In genomic region chr11:118435233-118435892, GRCh38 we compare ENCODE assay signal across 1 cellular context.
TF ChIP-seq lines count a peak whose summit lies in the region.

No MANE protein-coding gene starts in this region.

TF ChIP-seq in GM12878, 131 proteins besides CTCF, POLR2A, EP300 and RAD21 (continued from another document and continues in another):
- TF ChIP-seq, protein P1, sequence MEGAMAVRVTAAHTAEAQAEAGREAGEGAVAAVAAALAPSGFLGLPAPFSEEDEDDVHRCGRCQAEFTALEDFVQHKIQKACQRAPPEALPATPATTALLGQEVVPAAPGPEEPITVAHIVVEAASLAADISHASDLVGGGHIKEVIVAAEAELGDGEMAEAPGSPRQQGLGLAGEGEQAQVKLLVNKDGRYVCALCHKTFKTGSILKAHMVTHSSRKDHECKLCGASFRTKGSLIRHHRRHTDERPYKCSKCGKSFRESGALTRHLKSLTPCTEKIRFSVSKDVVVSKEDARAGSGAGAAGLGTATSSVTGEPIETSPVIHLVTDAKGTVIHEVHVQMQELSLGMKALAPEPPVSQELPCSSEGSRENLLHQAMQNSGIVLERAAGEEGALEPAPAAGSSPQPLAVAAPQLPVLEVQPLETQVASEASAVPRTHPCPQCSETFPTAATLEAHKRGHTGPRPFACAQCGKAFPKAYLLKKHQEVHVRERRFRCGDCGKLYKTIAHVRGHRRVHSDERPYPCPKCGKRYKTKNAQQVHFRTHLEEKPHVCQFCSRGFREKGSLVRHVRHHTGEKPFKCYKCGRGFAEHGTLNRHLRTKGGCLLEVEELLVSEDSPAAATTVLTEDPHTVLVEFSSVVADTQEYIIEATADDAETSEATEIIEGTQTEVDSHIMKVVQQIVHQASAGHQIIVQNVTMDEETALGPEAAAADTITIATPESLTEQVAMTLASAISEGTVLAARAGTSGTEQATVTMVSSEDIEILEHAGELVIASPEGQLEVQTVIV (IDR thresholded peaks at IDR 0.05; ENCODE audit: borderline replicate concordance, partially characterized antibody), result no peak
- TF ChIP-seq SMARCA5 (IDR thresholded peaks at IDR 0.05) (no peak), HCFC1 (IDR thresholded peaks at IDR 0.05; ENCODE audit: low read length) (no peak), NFIC (IDR thresholded peaks at IDR 0.05; ENCODE audit: low read depth, low read length) (no peak), MTA3 (IDR thresholded peaks at IDR 0.05; ENCODE audit: borderline replicate concordance, low read length) (no peak), ZZZ3 (IDR thresholded peaks at IDR 0.05; ENCODE audit: control insufficient read depth, insufficient read length, low read depth) (no peak), REST (IDR thresholded peaks at IDR 0.05; ENCODE audit: low read depth, low read length) (no peak), NFYA (IDR thresholded peaks at IDR 0.05; ENCODE audit: borderline replicate concordance, low read depth, low read length) (no peak), BHLHE40 (IDR thresholded peaks at IDR 0.05; ENCODE audit: borderline replicate concordance in 1 of 2, low read depth in 2 of 2, low read length in 1 of 2) (peak; percentile 73 to 82), PRDM15 (CRISPR knock-in tag; IDR thresholded peaks at IDR 0.05) (no peak), RAD51 (IDR thresholded peaks at IDR 0.05) (no peak), BCL11A (IDR thresholded peaks at IDR 0.05; ENCODE audit: low read depth, low read length) (no peak), SMC3 (IDR thresholded peaks at IDR 0.05; ENCODE audit: borderline replicate concordance, low read length) (no peak), ZNF384 (IDR thresholded peaks at IDR 0.05; ENCODE audit: borderline replicate concordance, low read depth, low read length) (no peak), RCOR1 (conservative IDR thresholded peaks at IDR 0.05; ENCODE audit: low read depth, low read length) (0 out of 2 replicates have a peak, but pooled peaks have one; percentile 35), ZNF24 (IDR thresholded peaks at IDR 0.05) (no peak), SIN3A (IDR thresholded peaks at IDR 0.05; ENCODE audit: low read depth, low read length) (peak; percentile 74; the same call in 1 of the 2 replicates), POLR2AphosphoS2 (IDR thresholded peaks at IDR 0.05; ENCODE audit: low read depth, low read length) (no peak; the same call in 1 of the 2 replicates), WRNIP1 (IDR thresholded peaks at IDR 0.05; ENCODE audit: borderline replicate concordance, low read depth, low read length) (no peak), CHD2 (IDR thresholded peaks at IDR 0.05; ENCODE audit: borderline replicate concordance, low read depth, low read length) (0 out of 2 replicates have a peak, but pooled peaks have one; percentile 33), POLR2AphosphoS5 (IDR thresholded peaks at IDR 0.05; ENCODE audit: low read length) (peak; percentile 23; the same call in 1 of the 2 replicates), ATF7 (IDR thresholded peaks at IDR 0.05; ENCODE audit: low read depth) (no peak), ATF3 (IDR thresholded peaks at IDR 0.05; ENCODE audit: borderline replicate concordance, extremely low read depth, low read depth, low read length) (no peak), PAX8 (IDR thresholded peaks at IDR 0.05) (no peak)
- TF ChIP-seq, protein P2, sequence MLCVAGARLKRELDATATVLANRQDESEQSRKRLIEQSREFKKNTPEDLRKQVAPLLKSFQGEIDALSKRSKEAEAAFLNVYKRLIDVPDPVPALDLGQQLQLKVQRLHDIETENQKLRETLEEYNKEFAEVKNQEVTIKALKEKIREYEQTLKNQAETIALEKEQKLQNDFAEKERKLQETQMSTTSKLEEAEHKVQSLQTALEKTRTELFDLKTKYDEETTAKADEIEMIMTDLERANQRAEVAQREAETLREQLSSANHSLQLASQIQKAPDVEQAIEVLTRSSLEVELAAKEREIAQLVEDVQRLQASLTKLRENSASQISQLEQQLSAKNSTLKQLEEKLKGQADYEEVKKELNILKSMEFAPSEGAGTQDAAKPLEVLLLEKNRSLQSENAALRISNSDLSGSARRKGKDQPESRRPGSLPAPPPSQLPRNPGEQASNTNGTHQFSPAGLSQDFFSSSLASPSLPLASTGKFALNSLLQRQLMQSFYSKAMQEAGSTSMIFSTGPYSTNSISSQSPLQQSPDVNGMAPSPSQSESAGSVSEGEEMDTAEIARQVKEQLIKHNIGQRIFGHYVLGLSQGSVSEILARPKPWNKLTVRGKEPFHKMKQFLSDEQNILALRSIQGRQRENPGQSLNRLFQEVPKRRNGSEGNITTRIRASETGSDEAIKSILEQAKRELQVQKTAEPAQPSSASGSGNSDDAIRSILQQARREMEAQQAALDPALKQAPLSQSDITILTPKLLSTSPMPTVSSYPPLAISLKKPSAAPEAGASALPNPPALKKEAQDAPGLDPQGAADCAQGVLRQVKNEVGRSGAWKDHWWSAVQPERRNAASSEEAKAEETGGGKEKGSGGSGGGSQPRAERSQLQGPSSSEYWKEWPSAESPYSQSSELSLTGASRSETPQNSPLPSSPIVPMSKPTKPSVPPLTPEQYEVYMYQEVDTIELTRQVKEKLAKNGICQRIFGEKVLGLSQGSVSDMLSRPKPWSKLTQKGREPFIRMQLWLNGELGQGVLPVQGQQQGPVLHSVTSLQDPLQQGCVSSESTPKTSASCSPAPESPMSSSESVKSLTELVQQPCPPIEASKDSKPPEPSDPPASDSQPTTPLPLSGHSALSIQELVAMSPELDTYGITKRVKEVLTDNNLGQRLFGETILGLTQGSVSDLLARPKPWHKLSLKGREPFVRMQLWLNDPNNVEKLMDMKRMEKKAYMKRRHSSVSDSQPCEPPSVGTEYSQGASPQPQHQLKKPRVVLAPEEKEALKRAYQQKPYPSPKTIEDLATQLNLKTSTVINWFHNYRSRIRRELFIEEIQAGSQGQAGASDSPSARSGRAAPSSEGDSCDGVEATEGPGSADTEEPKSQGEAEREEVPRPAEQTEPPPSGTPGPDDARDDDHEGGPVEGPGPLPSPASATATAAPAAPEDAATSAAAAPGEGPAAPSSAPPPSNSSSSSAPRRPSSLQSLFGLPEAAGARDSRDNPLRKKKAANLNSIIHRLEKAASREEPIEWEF (IDR thresholded peaks at IDR 0.05; ENCODE audit: insufficient replicate concordance, low read depth, low read length), result no peak
- TF ChIP-seq, protein P3, sequence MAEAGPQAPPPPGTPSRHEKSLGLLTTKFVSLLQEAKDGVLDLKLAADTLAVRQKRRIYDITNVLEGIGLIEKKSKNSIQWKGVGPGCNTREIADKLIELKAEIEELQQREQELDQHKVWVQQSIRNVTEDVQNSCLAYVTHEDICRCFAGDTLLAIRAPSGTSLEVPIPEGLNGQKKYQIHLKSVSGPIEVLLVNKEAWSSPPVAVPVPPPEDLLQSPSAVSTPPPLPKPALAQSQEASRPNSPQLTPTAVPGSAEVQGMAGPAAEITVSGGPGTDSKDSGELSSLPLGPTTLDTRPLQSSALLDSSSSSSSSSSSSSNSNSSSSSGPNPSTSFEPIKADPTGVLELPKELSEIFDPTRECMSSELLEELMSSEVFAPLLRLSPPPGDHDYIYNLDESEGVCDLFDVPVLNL (IDR thresholded peaks at IDR 0.05; ENCODE audit: low read depth, low read length), result no peak
- TF ChIP-seq, protein P4, sequence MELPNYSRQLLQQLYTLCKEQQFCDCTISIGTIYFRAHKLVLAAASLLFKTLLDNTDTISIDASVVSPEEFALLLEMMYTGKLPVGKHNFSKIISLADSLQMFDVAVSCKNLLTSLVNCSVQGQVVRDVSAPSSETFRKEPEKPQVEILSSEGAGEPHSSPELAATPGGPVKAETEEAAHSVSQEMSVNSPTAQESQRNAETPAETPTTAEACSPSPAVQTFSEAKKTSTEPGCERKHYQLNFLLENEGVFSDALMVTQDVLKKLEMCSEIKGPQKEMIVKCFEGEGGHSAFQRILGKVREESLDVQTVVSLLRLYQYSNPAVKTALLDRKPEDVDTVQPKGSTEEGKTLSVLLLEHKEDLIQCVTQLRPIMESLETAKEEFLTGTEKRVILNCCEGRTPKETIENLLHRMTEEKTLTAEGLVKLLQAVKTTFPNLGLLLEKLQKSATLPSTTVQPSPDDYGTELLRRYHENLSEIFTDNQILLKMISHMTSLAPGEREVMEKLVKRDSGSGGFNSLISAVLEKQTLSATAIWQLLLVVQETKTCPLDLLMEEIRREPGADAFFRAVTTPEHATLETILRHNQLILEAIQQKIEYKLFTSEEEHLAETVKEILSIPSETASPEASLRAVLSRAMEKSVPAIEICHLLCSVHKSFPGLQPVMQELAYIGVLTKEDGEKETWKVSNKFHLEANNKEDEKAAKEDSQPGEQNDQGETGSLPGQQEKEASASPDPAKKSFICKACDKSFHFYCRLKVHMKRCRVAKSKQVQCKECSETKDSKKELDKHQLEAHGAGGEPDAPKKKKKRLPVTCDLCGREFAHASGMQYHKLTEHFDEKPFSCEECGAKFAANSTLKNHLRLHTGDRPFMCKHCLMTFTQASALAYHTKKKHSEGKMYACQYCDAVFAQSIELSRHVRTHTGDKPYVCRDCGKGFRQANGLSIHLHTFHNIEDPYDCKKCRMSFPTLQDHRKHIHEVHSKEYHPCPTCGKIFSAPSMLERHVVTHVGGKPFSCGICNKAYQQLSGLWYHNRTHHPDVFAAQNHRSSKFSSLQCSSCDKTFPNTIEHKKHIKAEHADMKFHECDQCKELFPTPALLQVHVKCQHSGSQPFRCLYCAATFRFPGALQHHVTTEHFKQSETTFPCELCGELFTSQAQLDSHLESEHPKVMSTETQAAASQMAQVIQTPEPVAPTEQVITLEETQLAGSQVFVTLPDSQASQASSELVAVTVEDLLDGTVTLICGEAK (IDR thresholded peaks at IDR 0.05; ENCODE audit: borderline replicate concordance), result no peak
- TF ChIP-seq, protein P5, sequence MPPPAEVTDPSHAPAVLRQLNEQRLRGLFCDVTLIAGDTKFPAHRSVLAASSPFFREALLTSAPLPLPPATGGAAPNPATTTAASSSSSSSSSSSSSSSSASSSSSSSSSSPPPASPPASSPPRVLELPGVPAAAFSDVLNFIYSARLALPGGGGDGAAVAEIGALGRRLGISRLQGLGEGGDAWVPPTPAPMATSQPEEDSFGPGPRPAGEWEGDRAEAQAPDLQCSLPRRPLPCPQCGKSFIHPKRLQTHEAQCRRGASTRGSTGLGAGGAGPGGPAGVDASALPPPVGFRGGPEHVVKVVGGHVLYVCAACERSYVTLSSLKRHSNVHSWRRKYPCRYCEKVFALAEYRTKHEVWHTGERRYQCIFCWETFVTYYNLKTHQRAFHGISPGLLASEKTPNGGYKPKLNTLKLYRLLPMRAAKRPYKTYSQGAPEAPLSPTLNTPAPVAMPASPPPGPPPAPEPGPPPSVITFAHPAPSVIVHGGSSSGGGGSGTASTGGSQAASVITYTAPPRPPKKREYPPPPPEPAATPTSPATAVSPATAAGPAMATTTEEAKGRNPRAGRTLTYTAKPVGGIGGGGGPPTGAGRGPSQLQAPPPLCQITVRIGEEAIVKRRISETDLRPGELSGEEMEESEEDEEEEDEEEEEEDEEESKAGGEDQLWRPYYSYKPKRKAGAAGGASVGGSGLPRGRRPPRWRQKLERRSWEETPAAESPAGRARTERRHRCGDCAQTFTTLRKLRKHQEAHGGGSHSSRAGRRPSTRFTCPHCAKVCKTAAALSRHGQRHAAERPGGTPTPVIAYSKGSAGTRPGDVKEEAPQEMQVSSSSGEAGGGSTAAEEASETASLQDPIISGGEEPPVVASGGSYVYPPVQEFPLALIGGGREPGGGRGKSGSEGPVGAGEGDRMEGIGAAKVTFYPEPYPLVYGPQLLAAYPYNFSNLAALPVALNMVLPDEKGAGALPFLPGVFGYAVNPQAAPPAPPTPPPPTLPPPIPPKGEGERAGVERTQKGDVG (CRISPR knock-in tag; IDR thresholded peaks at IDR 0.05), result no peak
